34 cellular contexts compared by ENCODE assay signal in the genomic region with DNA sequence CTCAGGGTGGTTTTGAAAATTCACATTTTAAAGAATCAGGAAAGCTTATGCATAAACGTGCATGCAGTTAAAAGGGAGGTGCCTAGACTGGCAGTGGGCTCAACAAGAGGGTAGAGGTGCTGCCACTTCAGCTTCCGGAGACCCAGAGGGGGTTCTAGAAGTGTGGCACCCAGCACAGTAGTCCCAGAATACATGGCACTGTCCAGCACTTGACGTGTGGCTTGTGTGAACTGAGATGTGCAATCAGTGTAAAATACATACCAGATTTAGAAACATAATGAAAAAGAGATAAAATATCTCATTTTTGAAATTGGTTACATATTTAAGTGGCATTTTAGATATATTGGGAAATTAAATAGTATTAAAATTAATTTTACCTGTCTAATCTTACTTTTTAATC.
"Had no signal": no experiment of that assay in that cellular context is flagged by ENCODE, and none has a peak within 500 bp of the region (broad histone marks: within the 10 kb centered on the region; RNA-seq: fewer than 3 reads in every experiment).

No MANE protein-coding gene starts in this region.

- DNase-seq: activated B cell treated with CpG ODN at 0.5 μM for 24 hours; activated CD4-positive, alpha-beta memory T cell treated with anti-CD3 and anti-CD28 coated beads for 36 hours; activated CD4-positive, alpha-beta T cell treated with anti-CD3 and anti-CD28 coated beads for 4 hours; activated CD4-positive, alpha-beta T cell treated with anti-CD3 and anti-CD28 coated beads, Interleukin-2, amount 10 ng/mL, durations not matched to agents 24 days and 14 days; activated CD4-positive, alpha-beta T cell treated with anti-CD3 and anti-CD28 coated beads, Interleukin-2, amount 50 U/mL, for 1 hour; activated CD4-positive, alpha-beta T cell treated with anti-CD3 and anti-CD28 coated beads, Interleukin-2, amount 50 U/mL, for 4 hours; activated CD4-positive, CD25-positive, alpha-beta regulatory T cell treated with anti-CD3 and anti-CD28 coated beads, Interleukin-2, amount 50 U/mL, for 72 hours; activated CD8-positive, alpha-beta memory T cell treated with anti-CD3 and anti-CD28 coated beads, Interleukin-2, amount 50 U/mL, for 4 hours; activated CD8-positive, alpha-beta T cell treated with anti-CD3 and anti-CD28 coated beads for 36 hours; activated effector memory CD4-positive, alpha-beta T cell treated with anti-CD3 and anti-CD28 coated beads, Interleukin-2, amount 50 U/mL, for 16 hours; activated gamma-delta T cell treated with Interleukin-2 at 50 U/mL for 16 hours; activated naive CD4-positive, alpha-beta T cell; activated naive CD4-positive, alpha-beta T cell treated with anti-CD3 and anti-CD28 coated beads for 36 hours; activated naive CD4-positive, alpha-beta T cell treated with anti-CD3 and anti-CD28 coated beads, Interleukin-2, amount 50 U/mL, for 16 hours; activated naive CD8-positive, alpha-beta T cell treated with anti-CD3 and anti-CD28 coated beads for 36 hours; activated T-cell treated with anti-CD3 and anti-CD28 coated beads for 4 hours; activated T-cell treated with anti-CD3 and anti-CD28 coated beads, Interleukin-2, amount 50 U/mL, for 1 hour; activated T-cell treated with anti-CD3 and anti-CD28 coated beads, Interleukin-2, amount 50 U/mL, for 4 hours; activated T-cell treated with anti-CD3 and anti-CD28 coated beads, Interleukin-2, amount 50 U/mL, for 72 hours; adrenal gland; amniotic stem cell; aorta; body of pancreas; brain microvascular endothelial cell; central memory CD4-positive, alpha-beta T cell; T-helper 1 cell; T-helper 2 cell; T-helper 9 cell had no signal

- FAIRE-seq: astrocyte, TTC549 had no signal

- H3K27me3 ChIP-seq: adrenal gland, body of pancreas, brain microvascular endothelial cell, breast epithelium had no signal

- H3K4me1 ChIP-seq: body of pancreas had no signal

- H3K27ac ChIP-seq: adrenal gland, body of pancreas, brain microvascular endothelial cell, breast epithelium, VCaP had no signal

- H3K4me3 ChIP-seq: adrenal gland, body of pancreas, breast epithelium had no signal

- H3K36me3 ChIP-seq: adrenal gland, brain microvascular endothelial cell, breast epithelium had no signal

- ATAC-seq: activated CD8-positive, alpha-beta T cell treated with anti-CD3 and anti-CD28 coated beads for 36 hours; activated naive CD4-positive, alpha-beta T cell treated with anti-CD3 and anti-CD28 coated beads, Interleukin-2, amount 50 U/mL, for 72 hours; activated T-cell treated with anti-CD3 and anti-CD28 coated beads, Interleukin-2, amount 50 U/mL, for 4 hours; activated T-cell treated with anti-CD3 and anti-CD28 coated beads, Interleukin-2, amount 50 U/mL, for 72 hours; activated T-helper 17 cell treated with anti-CD3 and anti-CD28 coated beads, Interleukin-2, amount 50 U/mL, for 72 hours; body of pancreas had no signal

- H3K9me3 ChIP-seq: adrenal gland, body of pancreas had no signal
